Comparison of ENCODE assay signal across 33 cellular contexts in the genomic region with DNA sequence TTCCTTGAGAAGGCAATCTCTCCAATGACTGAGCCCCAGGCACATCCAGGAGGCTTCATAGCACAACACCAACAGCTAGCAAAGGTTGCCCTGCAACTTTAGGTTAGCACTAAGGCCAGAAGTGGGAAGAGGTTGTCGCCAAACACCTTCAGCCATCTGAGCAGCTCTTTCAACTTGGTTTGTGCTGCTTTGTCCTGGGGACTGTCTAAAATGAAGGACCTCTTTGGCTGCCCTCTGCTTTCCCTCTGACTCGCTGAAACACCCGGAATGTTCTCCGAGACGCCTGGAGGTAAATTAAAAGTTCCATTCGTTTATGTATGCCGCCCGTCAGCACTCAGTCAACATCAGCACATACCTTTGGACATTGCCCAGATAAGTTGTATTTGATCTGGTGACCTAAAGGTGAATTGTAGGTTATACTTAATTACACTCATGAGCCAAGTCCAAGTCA.
DNase-seq lines count a peak whose midpoint lies in the region; ATAC-seq, FAIRE-seq and TF ChIP-seq lines count a peak whose summit lies in the region.
"Had no signal": no experiment of that assay in that cellular context is flagged by ENCODE, and none has a peak within 500 bp of the region (broad histone marks: within the 10 kb centered on the region; RNA-seq: fewer than 3 reads in every experiment).

No MANE protein-coding gene starts in this region.

- no peak overlapping the region for H3K4me2 ChIP-seq in keratinocyte (ENCODE audit: control insufficient read depth, extremely low read depth, insufficient read depth, low read depth, low read length)

- H3K9me1 ChIP-seq in keratinocyte (ENCODE audit: control insufficient read depth, extremely low read depth, insufficient read depth, low read length): no peaks in the 10 kb centered on the region

- no peak overlapping the region for H3K4me3 Mint-ChIP-seq in nephron
- H3K4me3 Mint-ChIP-seq: activated CD4-positive, alpha-beta memory T cell treated with anti-CD3 and anti-CD28 coated beads for 36 hours; activated naive CD4-positive, alpha-beta T cell treated with anti-CD3 and anti-CD28 coated beads, Interleukin-2, amount 50 U/mL, for 24 hours; B cell; CD8-positive, alpha-beta memory T cell; effector memory CD8-positive, alpha-beta T cell; nephron progenitor cell; stimulated activated naive CD8-positive, alpha-beta T cell treated with anti-CD3 and anti-CD28 coated beads, Interleukin-15, amount 100 ng/mL, for 72 hours had no signal

- H3K9me3 ChIP-seq in HUES48 (ENCODE audit: control insufficient read depth, insufficient read depth, low read length): no peaks in the 10 kb centered on the region
- no peaks in the 10 kb centered on the region for H3K9me3 ChIP-seq in keratinocyte (ENCODE audit: control insufficient read depth, low read depth, low read length)
- no peaks in the 10 kb centered on the region for H3K9me3 ChIP-seq in tibial artery
- H3K9me3 ChIP-seq: colonic mucosa, mucosa of descending colon, prostate gland, thyroid gland had no signal

- H3K4me1 ChIP-seq in HUES48 (ENCODE audit: control insufficient read depth, insufficient read depth, low read length): no peaks in the 10 kb centered on the region
- no peaks in the 10 kb centered on the region for H3K4me1 ChIP-seq in keratinocyte (ENCODE audit: control insufficient read depth, extremely low read depth, insufficient read depth, low read length)
- H3K4me1 ChIP-seq in tibial artery: no peaks in the 10 kb centered on the region
- H3K4me1 ChIP-seq: colonic mucosa, foreskin keratinocyte, prostate gland, thyroid gland had no signal

- peaks cover 23% of the 10 kb centered on the region for H3K9me3 Mint-ChIP-seq in nephron
- H3K9me3 Mint-ChIP-seq: activated naive CD4-positive, alpha-beta T cell treated with anti-CD3 and anti-CD28 coated beads, Interleukin-2, amount 50 U/mL, for 24 hours; stimulated activated naive CD8-positive, alpha-beta T cell treated with anti-CD3 and anti-CD28 coated beads, Interleukin-15, amount 100 ng/mL, for 72 hours had no signal

- no peak for FAIRE-seq in keratinocyte (lab: Jason Lieb, UNC)
- FAIRE-seq: TTC549 had no signal

- H3K27ac ChIP-seq in 22Rv1 (peak overlapping the region; percentile 49), HUES48 (ENCODE audit: low read depth, low read length) (peak overlapping the region; percentile 28), keratinocyte (ENCODE audit: control insufficient read depth, insufficient read depth, low read length) (no peak overlapping the region), tibial artery (no peak overlapping the region)
- H3K27ac ChIP-seq: cardiac muscle cell, colonic mucosa, foreskin keratinocyte, prostate gland, RWPE1, SK-N-MC, thyroid gland had no signal

- dilution Hi-C loops in keratinocyte (cut with MboI; ENCODE audit: extremely low pct_ligation_motif_present, low sequenced_read_pairs): no loop called here

- H4K20me1 ChIP-seq in keratinocyte (ENCODE audit: control insufficient read depth, extremely low read depth, insufficient read depth, low read length): no peaks in the 10 kb centered on the region

- no peaks in the 10 kb centered on the region for H3K27me3 ChIP-seq in HUES48 (ENCODE audit: control insufficient read depth, insufficient read depth, low read length)
- H3K27me3 ChIP-seq in keratinocyte (ENCODE audit: control insufficient read depth, extremely low read depth, insufficient read depth, low read length): no peaks in the 10 kb centered on the region
- no peaks in the 10 kb centered on the region for H3K27me3 ChIP-seq in tibial artery
- H3K27me3 ChIP-seq: cardiac muscle cell, colonic mucosa, foreskin keratinocyte, MG63, thyroid gland had no signal

- intact Hi-C loops in tibial artery (cut with DNase I; ENCODE audit: low total_unique reads): no loop called here

- peak overlapping the region; percentile 22 for H2AFZ ChIP-seq in keratinocyte (ENCODE audit: control insufficient read depth, low read length)

- peaks cover 61% of the 10 kb centered on the region for H3K36me3 Mint-ChIP-seq in nephron (ENCODE audit: low read depth)
- H3K36me3 Mint-ChIP-seq: activated naive CD4-positive, alpha-beta T cell treated with anti-CD3 and anti-CD28 coated beads, Interleukin-2, amount 50 U/mL, for 24 hours; CD8-positive, alpha-beta memory T cell had no signal

- ATAC-seq in activated CD4-positive, CD25-positive, alpha-beta regulatory T cell treated with anti-CD3 and anti-CD28 coated beads, Interleukin-2, amount 50 U/mL, for 24 hours: no peak
- ATAC-seq: effector memory CD8-positive, alpha-beta T cell; foreskin keratinocyte; left ventricle myocardium superior; mucosa of descending colon; stimulated activated naive CD8-positive, alpha-beta T cell treated with anti-CD3 and anti-CD28 coated beads, Interleukin-15, amount 100 ng/mL, for 72 hours had no signal

- H3K4me3 ChIP-seq in HUES48 (ENCODE audit: low read depth, low read length) (no peak overlapping the region), keratinocyte (ENCODE audit: control insufficient read depth in 2 of 3, extremely low read depth in 1 of 3, insufficient read depth in 2 of 3, low read depth in 1 of 3, low read length in 3 of 3) (no peak overlapping the region), tibial artery (no peak overlapping the region)
- H3K4me3 ChIP-seq: cardiac muscle cell, colonic mucosa, MG63, mucosa of descending colon, prostate gland, SK-N-MC, thyroid gland had no signal

- H3K27me3 Mint-ChIP-seq in nephron (ENCODE audit: low read depth): no peaks in the 10 kb centered on the region
- H3K27me3 Mint-ChIP-seq: activated CD4-positive, alpha-beta memory T cell treated with anti-CD3 and anti-CD28 coated beads for 36 hours; B cell; stimulated activated naive CD8-positive, alpha-beta T cell treated with anti-CD3 and anti-CD28 coated beads, Interleukin-15, amount 100 ng/mL, for 72 hours had no signal

- DNase-seq in keratinocyte (ENCODE audit: low read depth, low spot score) (no peak), tibial artery (no peak), globus pallidus (ENCODE audit: low spot score) (no peak), kidney glomerular epithelial cell (lab: John Stamatoyannopoulos, UW) (no peak)
- DNase-seq: activated CD4-positive, alpha-beta memory T cell treated with anti-CD3 and anti-CD28 coated beads for 36 hours; activated CD4-positive, CD25-positive, alpha-beta regulatory T cell treated with anti-CD3 and anti-CD28 coated beads, Interleukin-2, amount 50 U/mL, for 72 hours; activated CD8-positive, alpha-beta memory T cell treated with anti-CD3 and anti-CD28 coated beads, Interleukin-2, amount 50 U/mL, for 4 hours; CD8-positive, alpha-beta memory T cell; colonic mucosa; effector memory CD8-positive, alpha-beta T cell; foreskin keratinocyte; H7; KBM-7; left ventricle myocardium superior; MG63; mucosa of descending colon; NCI-H2029 treated with DMSO at 0.1 percent for 48 hours; NCI-H82; nephron progenitor cell; stimulated activated CD8-positive, alpha-beta memory T cell treated with anti-CD3 and anti-CD28 coated beads, Interleukin-4, amount 100 ng/mL, for 48 hours; stimulated activated naive CD8-positive, alpha-beta T cell treated with anti-CD3 and anti-CD28 coated beads, Interleukin-15, amount 100 ng/mL, for 72 hours; thyroid gland had no signal

- no peaks in the 10 kb centered on the region for H3K79me2 ChIP-seq in keratinocyte (ENCODE audit: control insufficient read depth, insufficient read depth, low read length)

- TF ChIP-seq CTCF in 22Rv1 (IDR thresholded peaks at IDR 0.05) (no peak), keratinocyte (optimal IDR thresholded peaks at IDR 0.05 in 1 of 3, IDR thresholded peaks at IDR 0.05 in 1 of 3, conservative IDR thresholded peaks at IDR 0.05 in 1 of 3; ENCODE audit: extremely low read depth in 1 of 3, insufficient read depth in 2 of 3, low read length in 3 of 3) (no peak), nephron (IDR thresholded peaks at IDR 0.05; ENCODE audit: unreplicated experiment in 3 of 3) (no peak), tibial artery (IDR thresholded peaks at IDR 0.05) (no peak)

- H3K36me3 ChIP-seq in HUES48 (ENCODE audit: control insufficient read depth, insufficient read depth, low read length) (no peaks in the 10 kb centered on the region), keratinocyte (ENCODE audit: control insufficient read depth in 2 of 2, extremely low read depth in 1 of 2, insufficient read depth in 2 of 2, low read length in 2 of 2) (no peaks in the 10 kb centered on the region), tibial artery (no peaks in the 10 kb centered on the region)
- H3K36me3 ChIP-seq: cardiac muscle cell, colonic mucosa, MG63, prostate gland, thyroid gland had no signal

- no peak overlapping the region for H3K9ac ChIP-seq in HUES48 (ENCODE audit: low read depth, low read length)
- no peak overlapping the region for H3K9ac ChIP-seq in keratinocyte (ENCODE audit: control insufficient read depth, extremely low read depth, insufficient read depth, low read length)

- H3K4me1 Mint-ChIP-seq in nephron: peaks cover 12% of the 10 kb centered on the region
- H3K4me1 Mint-ChIP-seq: activated naive CD4-positive, alpha-beta T cell treated with anti-CD3 and anti-CD28 coated beads, Interleukin-2, amount 50 U/mL, for 24 hours; B cell; CD8-positive, alpha-beta memory T cell; nephron progenitor cell; stimulated activated naive CD8-positive, alpha-beta T cell treated with anti-CD3 and anti-CD28 coated beads, Interleukin-15, amount 100 ng/mL, for 72 hours had no signal

- peak overlapping the region; percentile 53 to 81 (median 79) for H3K27ac Mint-ChIP-seq in nephron
- H3K27ac Mint-ChIP-seq: activated CD4-positive, alpha-beta memory T cell treated with anti-CD3 and anti-CD28 coated beads for 36 hours; activated naive CD4-positive, alpha-beta T cell treated with anti-CD3 and anti-CD28 coated beads, Interleukin-2, amount 50 U/mL, for 24 hours; B cell; CD8-positive, alpha-beta memory T cell; effector memory CD8-positive, alpha-beta T cell; nephron progenitor cell; stimulated activated naive CD8-positive, alpha-beta T cell treated with anti-CD3 and anti-CD28 coated beads, Interleukin-15, amount 100 ng/mL, for 72 hours had no signal

Comparison
In these comparisons a context has a peak if more than half of its experiments do, and no peak if none do; other contexts are left out.
1. H3K27ac ChIP-seq: peak in 22Rv1 (single experiment) and HUES48 (single experiment); none in keratinocyte (single experiment) and tibial artery (0 of 2).